Comparison of ENCODE assay signal across 17 cellular contexts in genomic region chr19:18975864-18976263, GRCh38. TPM values are rescaled to one million over a fixed set of nuclear protein-coding genes. Genes with fewer than 3 reads are reported as not detected.
DNase-seq lines count a peak whose midpoint lies in the region; TF ChIP-seq lines count a peak whose summit lies in the region.
"Had no signal": no experiment of that assay in that cellular context is flagged by ENCODE, and none has a peak within 500 bp of the region (broad histone marks: within the 10 kb centered on the region; RNA-seq: fewer than 3 reads in every experiment).

No MANE protein-coding gene starts in this region.

- no peak overlapping the region for H3K4me3 ChIP-seq in HAP-1
- no peak overlapping the region for H3K4me3 ChIP-seq in CD4-positive, alpha-beta memory T cell (ENCODE audit: low read length in 2 of 2)
- H3K4me3 ChIP-seq: PC-9, SJSA1 had no signal

- H3K36me3 Mint-ChIP-seq in type B pancreatic cell = no peaks in the 10 kb centered on the region
- no peaks in the 10 kb centered on the region for H3K36me3 Mint-ChIP-seq in CD4-positive, alpha-beta memory T cell
- H3K36me3 Mint-ChIP-seq: IgD-negative memory B cell had no signal

- no peaks in the 10 kb centered on the region for H3K9me3 ChIP-seq in HAP-1
- H3K9me3 ChIP-seq in CD4-positive, alpha-beta memory T cell (ENCODE audit: control insufficient read depth in 1 of 2, low read length in 2 of 2) = no peaks in the 10 kb centered on the region
- H3K9me3 ChIP-seq: SJSA1 had no signal

- CTCF ChIA-PET in CD4-positive, alpha-beta memory T cell (lab: Charles Lee; ENCODE audit: partially characterized antibody) = interaction anchor here (0.7 kb wide), 1 partner anchor 227 kb away, joined by 3 read pairs; the partner anchor contains the start of gene NR2C2AP

- POLR2A ChIA-PET in CD4-positive, alpha-beta memory T cell (lab: Charles Lee; ENCODE audit: partially characterized antibody) = no interaction called here

- in situ Hi-C loops in HAP-1 (cut with MboI; ENCODE audit: low sequenced_read_pairs) (no loop called here), SK-MEL-5 (cut with HindIII; ENCODE audit: low pct_unique_long_range_greater_than_20kb, low sequenced_read_pairs) (no loop called here)

- TF ChIP-seq CTCF in type B pancreatic cell (conservative IDR thresholded peaks at IDR 0.05) = no peak

- intact Hi-C loops in CD4-positive, alpha-beta memory T cell (cut with micrococcal nuclease) = no loop called here

- H3K27me3 ChIP-seq in HAP-1 (ENCODE audit: low read depth) = no peaks in the 10 kb centered on the region
- no peaks in the 10 kb centered on the region for H3K27me3 ChIP-seq in CD4-positive, alpha-beta memory T cell (ENCODE audit: insufficient read depth, low read length)
- H3K27me3 ChIP-seq: SJSA1 had no signal

- DNase-seq in HAP-1 (ENCODE audit: low spot score in 2 of 2) = peak; percentile 44 to 72
- peak; percentile 61 for DNase-seq in SK-MEL-5 (ENCODE audit: low read depth, low spot score)
- no peak for DNase-seq in type B pancreatic cell (ENCODE audit: extremely low spot score, unreplicated experiment)
- DNase-seq in CD4-positive, alpha-beta memory T cell = no peak
- no peak for DNase-seq in GDM1 (lab: John Stamatoyannopoulos, UW)
- DNase-seq: CD4-positive, alpha-beta T cell; GOT3; HFFc6; MV-4-11; NCI-H1436; NCI-H2029 treated with DMSO at 0.1 percent for 48 hours; NCI-H748 treated with DMSO at 0.1 percent for 48 hours; PC-9 had no signal

- H3K27ac Mint-ChIP-seq in type B pancreatic cell = peak overlapping the region; percentile 34
- H3K27ac Mint-ChIP-seq in CD4-positive, alpha-beta memory T cell = no peak overlapping the region
- H3K27ac Mint-ChIP-seq: B cell; CD4-positive, alpha-beta T cell; HFFc6; IgD-negative memory B cell; T-helper 2 cell treated with Interferon-gamma antibody and Interleukin-4, amounts not matched to agents 5 μg/mL and 100 μg/mL, for 36 hours had no signal

- H3K27me3 Mint-ChIP-seq in type B pancreatic cell = peaks cover 22% of the 10 kb centered on the region
- H3K27me3 Mint-ChIP-seq in CD4-positive, alpha-beta memory T cell = peaks cover 0 to 8% of the 10 kb centered on the region in 2 donors

- peaks cover 14% of the 10 kb centered on the region for H3K4me1 ChIP-seq in HAP-1
- no peaks in the 10 kb centered on the region for H3K4me1 ChIP-seq in CD4-positive, alpha-beta memory T cell (ENCODE audit: insufficient read depth, low read length)

- peaks cover 5% of the 10 kb centered on the region for H3K4me1 Mint-ChIP-seq in type B pancreatic cell (ENCODE audit: unreplicated experiment)
- no peaks in the 10 kb centered on the region for H3K4me1 Mint-ChIP-seq in CD4-positive, alpha-beta memory T cell
- H3K4me1 Mint-ChIP-seq: B cell, IgD-negative memory B cell had no signal

- H3K36me3 ChIP-seq in HAP-1 (replicated peaks) = no peaks in the 10 kb centered on the region
- no peaks in the 10 kb centered on the region for H3K36me3 ChIP-seq in CD4-positive, alpha-beta memory T cell (ENCODE audit: insufficient read depth, low read length)
- H3K36me3 ChIP-seq: SJSA1 had no signal

- no peak overlapping the region for H3K27ac ChIP-seq in CD4-positive, alpha-beta memory T cell (ENCODE audit: low read depth, low read length)
- H3K27ac ChIP-seq: PC-9, SJSA1 had no signal

- H3K9me3 Mint-ChIP-seq in type B pancreatic cell = no peaks in the 10 kb centered on the region
- H3K9me3 Mint-ChIP-seq in CD4-positive, alpha-beta memory T cell = no peaks in the 10 kb centered on the region
- H3K9me3 Mint-ChIP-seq: CD4-positive, alpha-beta T cell; HFFc6; IgD-negative memory B cell; T-helper 2 cell treated with Interferon-gamma antibody and Interleukin-4, amounts not matched to agents 5 μg/mL and 100 μg/mL, for 36 hours had no signal

- H3K4me3 Mint-ChIP-seq in type B pancreatic cell = no peak overlapping the region
- peak overlapping the region in 1 of 8 donors; percentile 17 for H3K4me3 Mint-ChIP-seq in CD4-positive, alpha-beta memory T cell
- H3K4me3 Mint-ChIP-seq: B cell; CD4-positive, alpha-beta T cell; HFFc6; IgD-negative memory B cell; T-helper 2 cell treated with Interferon-gamma antibody and Interleukin-4, amounts not matched to agents 5 μg/mL and 100 μg/mL, for 36 hours had no signal

RNA-seq across cellular contexts. Expression of gene HOMER3, which starts 34.8 kb away (rescaled TPM):
- 21.0 and 30.2 TPM in 2 replicates for total RNA-seq in SK-MEL-5 (2014; rRNA removed; shearing (Covaris generic))
- polyA plus RNA-seq in SK-MEL-5 (2015; cell fraction: cytosol; rRNA removed) = 30.5 and 35.5 TPM in 2 replicates
- 32.5 and 47.5 TPM in 2 replicates for polyA plus RNA-seq in SK-MEL-5 (2015; cell fraction: nucleus; rRNA removed)
- total RNA-seq in type B pancreatic cell (ENCODE audit: low replicate concordance) = 20.8 and 38.6 TPM in 2 replicates
- total RNA-seq in CD4-positive, alpha-beta memory T cell = 1 to 10 TPM; 2.1 to 2.4 TPM
- polyA plus RNA-seq in CD4-positive, alpha-beta memory T cell = 1 to 10 TPM; 2.6 to 2.7 TPM

RNA-seq across cellular contexts. Expression of gene DDX49, which starts 56.3 kb away (rescaled TPM):
- 47.2 and 51.4 TPM in 2 replicates for total RNA-seq in SK-MEL-5 (2014; rRNA removed; shearing (Covaris generic))
- 41.6 and 56.5 TPM in 2 replicates for polyA plus RNA-seq in SK-MEL-5 (2015; cell fraction: cytosol; rRNA removed)
- 42.1 and 52.1 TPM in 2 replicates for polyA plus RNA-seq in SK-MEL-5 (2015; cell fraction: nucleus; rRNA removed)
- 58.3 and 58.5 TPM in 2 replicates for total RNA-seq in type B pancreatic cell (ENCODE audit: low replicate concordance)
- total RNA-seq in CD4-positive, alpha-beta memory T cell = 10 to 100 TPM; 40.9 to 43.6 TPM
- polyA plus RNA-seq in CD4-positive, alpha-beta memory T cell = 10 to 100 TPM; 20.7 to 32.1 TPM

RNA-seq across cellular contexts. Expression of gene COPE, which starts 56.7 kb away (rescaled TPM):
- total RNA-seq in SK-MEL-5 (2014; rRNA removed; shearing (Covaris generic)) = 228 and 253 TPM in 2 replicates
- 279 and 281 TPM in 2 replicates for polyA plus RNA-seq in SK-MEL-5 (2015; cell fraction: cytosol; rRNA removed)
- 86.2 and 97.1 TPM in 2 replicates for polyA plus RNA-seq in SK-MEL-5 (2015; cell fraction: nucleus; rRNA removed)
- 171 and 213 TPM in 2 replicates for total RNA-seq in type B pancreatic cell (ENCODE audit: low replicate concordance)
- 100 to 1,000 TPM; 165 to 170 TPM for total RNA-seq in CD4-positive, alpha-beta memory T cell
- polyA plus RNA-seq in CD4-positive, alpha-beta memory T cell = 100 to 1,000 TPM; 273 to 276 TPM

RNA-seq across cellular contexts. Expression of gene SUGP2, which starts 57.5 kb away (rescaled TPM):
- total RNA-seq in SK-MEL-5 (2014; rRNA removed; shearing (Covaris generic)) = 26.5 and 26.6 TPM in 2 replicates
- 35.2 and 39.6 TPM in 2 replicates for polyA plus RNA-seq in SK-MEL-5 (2015; cell fraction: cytosol; rRNA removed)
- polyA plus RNA-seq in SK-MEL-5 (2015; cell fraction: nucleus; rRNA removed) = 178 and 203 TPM in 2 replicates
- total RNA-seq in type B pancreatic cell (ENCODE audit: low replicate concordance) = 58.6 and 123 TPM in 2 replicates
- 100 to 1,000 TPM; 111 to 113 TPM for total RNA-seq in CD4-positive, alpha-beta memory T cell
- 1 to 10 TPM; 3.9 to 8.2 TPM for polyA plus RNA-seq in CD4-positive, alpha-beta memory T cell

RNA-seq across cellular contexts. Expression of gene ARMC6, which starts 57.5 kb away (rescaled TPM):
- total RNA-seq in SK-MEL-5 (2014; rRNA removed; shearing (Covaris generic)) = 30.6 and 33.5 TPM in 2 replicates
- polyA plus RNA-seq in SK-MEL-5 (2015; cell fraction: cytosol; rRNA removed) = 46.4 and 49.6 TPM in 2 replicates
- polyA plus RNA-seq in SK-MEL-5 (2015; cell fraction: nucleus; rRNA removed) = 35.4 and 44.6 TPM in 2 replicates
- 28.2 and 34.6 TPM in 2 replicates for total RNA-seq in type B pancreatic cell (ENCODE audit: low replicate concordance)
- 10 to 100 TPM; 11.8 to 12.8 TPM for total RNA-seq in CD4-positive, alpha-beta memory T cell
- 10 to 100 TPM; 23.6 to 25.8 TPM for polyA plus RNA-seq in CD4-positive, alpha-beta memory T cell

Comparison
In these comparisons a context has a peak if more than half of its experiments do, and no peak if none do; other contexts are left out.
1. DNase-seq: peak in HAP-1 (2 of 2) and SK-MEL-5 (single experiment); none in type B pancreatic cell (single experiment), CD4-positive, alpha-beta memory T cell (0 of 5) and GDM1 (single experiment).